10 cellular contexts compared by ENCODE assay signal in the genomic region with DNA sequence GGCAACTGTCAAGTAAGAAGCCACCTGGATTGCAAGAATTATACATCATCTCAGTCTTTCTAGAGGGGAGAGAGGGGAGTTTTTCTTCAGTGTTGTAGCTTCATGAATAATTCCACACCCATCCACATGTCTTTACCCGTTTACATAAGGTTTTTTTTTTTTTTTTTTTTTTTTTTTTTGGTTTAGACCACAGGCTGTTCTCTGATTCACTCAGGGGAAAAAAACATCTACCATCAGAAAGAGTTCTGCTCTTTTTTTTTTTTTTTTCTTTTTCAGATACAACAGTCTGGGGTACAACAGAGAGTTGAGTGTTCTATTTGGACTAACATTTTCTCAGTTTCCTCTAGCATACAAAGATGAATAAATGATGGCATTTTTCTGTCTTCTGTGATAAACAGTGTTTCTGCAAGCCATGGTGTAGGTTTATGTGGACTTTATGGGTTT. TPM values are rescaled to one million over a fixed set of nuclear protein-coding genes. Genes with fewer than 3 reads are reported as not detected.
A peak's percentile ranks its signal among the peaks of the same experiment; 100 is the strongest.
DNase-seq lines count a peak whose midpoint lies in the region; ATAC-seq and TF ChIP-seq lines count a peak whose summit lies in the region.
"Had no signal": no experiment of that assay in that cellular context is flagged by ENCODE, and none has a peak within 500 bp of the region (broad histone marks: within the 10 kb centered on the region; RNA-seq: fewer than 3 reads in every experiment).

No MANE protein-coding gene starts in this region.

- no peaks in the 10 kb centered on the region for H3K27me3 Mint-ChIP-seq in activated CD4-positive, alpha-beta T cell treated with anti-CD3 and anti-CD28 coated beads, Interleukin-2, amount 10 ng/mL, durations not matched to agents 7 days and 5 days
- H3K27me3 Mint-ChIP-seq in activated naive CD8-positive, alpha-beta T cell treated with anti-CD3 and anti-CD28 coated beads, Interleukin-2, amount 10 ng/mL, durations not matched to agents 7 days and 5 days, result no peaks in the 10 kb centered on the region
- H3K27me3 Mint-ChIP-seq: B cell had no signal

- DNase-seq in activated CD4-positive, alpha-beta T cell treated with anti-CD3 and anti-CD28 coated beads, Interleukin-2, amount 10 ng/mL, durations not matched to agents 7 days and 5 days, result no peak
- no peak for DNase-seq in activated CD4-positive, alpha-beta T cell treated with anti-CD3 and anti-CD28 coated beads for 48 hours
- no peak for DNase-seq in activated naive CD8-positive, alpha-beta T cell treated with anti-CD3 and anti-CD28 coated beads, Interleukin-2, amount 10 ng/mL, durations not matched to agents 7 days and 5 days
- DNase-seq in spleen (no peak), NCI-H446 (lab: John Stamatoyannopoulos, UW) (no peak)

- no peak overlapping the region for H3K4me3 ChIP-seq in spleen
- H3K4me3 ChIP-seq: cardiac muscle cell had no signal

- no peak overlapping the region for H3K4me3 Mint-ChIP-seq in activated CD4-positive, alpha-beta T cell treated with anti-CD3 and anti-CD28 coated beads, Interleukin-2, amount 10 ng/mL, durations not matched to agents 7 days and 5 days
- H3K4me3 Mint-ChIP-seq in activated naive CD8-positive, alpha-beta T cell treated with anti-CD3 and anti-CD28 coated beads, Interleukin-2, amount 10 ng/mL, durations not matched to agents 7 days and 5 days, result no peak overlapping the region
- H3K4me3 Mint-ChIP-seq: B cell had no signal

- 9 to 19% (median 13%) methylated on average over 1 of the region's 1 CpG for WGBS in spleen, 5 donors

- H3K9me3 Mint-ChIP-seq in activated CD4-positive, alpha-beta T cell treated with anti-CD3 and anti-CD28 coated beads, Interleukin-2, amount 10 ng/mL, durations not matched to agents 7 days and 5 days, result no peaks in the 10 kb centered on the region
- no peaks in the 10 kb centered on the region for H3K9me3 Mint-ChIP-seq in activated naive CD8-positive, alpha-beta T cell treated with anti-CD3 and anti-CD28 coated beads, Interleukin-2, amount 10 ng/mL, durations not matched to agents 7 days and 5 days

- H3K36me3 ChIP-seq in spleen, result no peaks in the 10 kb centered on the region
- H3K36me3 ChIP-seq: cardiac muscle cell had no signal

- ATAC-seq in HG03378 (IDR thresholded peaks at IDR 0.05; ENCODE audit: unreplicated experiment) (peak; percentile 32), HG02973 (IDR thresholded peaks at IDR 0.05; ENCODE audit: unreplicated experiment) (no peak), HG03039 (IDR thresholded peaks at IDR 0.05; ENCODE audit: unreplicated experiment) (no peak)
- ATAC-seq in activated naive CD8-positive, alpha-beta T cell treated with anti-CD3 and anti-CD28 coated beads, Interleukin-2, amount 10 ng/mL, durations not matched to agents 7 days and 5 days (ENCODE audit: low read depth), result peak; percentile 5

- H3K36me3 Mint-ChIP-seq in activated CD4-positive, alpha-beta T cell treated with anti-CD3 and anti-CD28 coated beads, Interleukin-2, amount 10 ng/mL, durations not matched to agents 7 days and 5 days (ENCODE audit: low read depth), result no peaks in the 10 kb centered on the region
- no peaks in the 10 kb centered on the region for H3K36me3 Mint-ChIP-seq in activated naive CD8-positive, alpha-beta T cell treated with anti-CD3 and anti-CD28 coated beads, Interleukin-2, amount 10 ng/mL, durations not matched to agents 7 days and 5 days

- H3K4me1 ChIP-seq in spleen, result peaks cover 15 to 72% (median 47%) of the 10 kb centered on the region in 6 donors

- peaks cover 54% of the 10 kb centered on the region for H3K4me1 Mint-ChIP-seq in activated CD4-positive, alpha-beta T cell treated with anti-CD3 and anti-CD28 coated beads, Interleukin-2, amount 10 ng/mL, durations not matched to agents 7 days and 5 days
- H3K4me1 Mint-ChIP-seq in activated naive CD8-positive, alpha-beta T cell treated with anti-CD3 and anti-CD28 coated beads, Interleukin-2, amount 10 ng/mL, durations not matched to agents 7 days and 5 days, result peaks cover 36% of the 10 kb centered on the region

- H3K27me3 ChIP-seq in spleen (replicated peaks in 1 of 7), result no peaks in the 10 kb centered on the region
- H3K27me3 ChIP-seq: cardiac muscle cell had no signal

- peak overlapping the region; percentile 3 for H3K27ac Mint-ChIP-seq in activated CD4-positive, alpha-beta T cell treated with anti-CD3 and anti-CD28 coated beads, Interleukin-2, amount 10 ng/mL, durations not matched to agents 7 days and 5 days
- peak overlapping the region; percentile 14 for H3K27ac Mint-ChIP-seq in activated naive CD8-positive, alpha-beta T cell treated with anti-CD3 and anti-CD28 coated beads, Interleukin-2, amount 10 ng/mL, durations not matched to agents 7 days and 5 days
- H3K27ac Mint-ChIP-seq: B cell had no signal

- H3K9me3 ChIP-seq in spleen, result no peaks in the 10 kb centered on the region

- POLR2A ChIA-PET in activated CD4-positive, alpha-beta T cell treated with anti-CD3 and anti-CD28 coated beads, Interleukin-2, amount 10 ng/mL, durations not matched to agents 7 days and 5 days (lab: Charles Lee), result interaction anchor here (0.7 kb wide), 1 partner anchor 915 kb away, joined by 3 read pairs; no protein-coding TSS in a partner anchor
- POLR2A ChIA-PET in activated naive CD8-positive, alpha-beta T cell treated with anti-CD3 and anti-CD28 coated beads, Interleukin-2, amount 10 ng/mL, durations not matched to agents 7 days and 5 days (lab: Charles Lee), result interaction anchor here (0.6 to 1.3 kb wide), 5 partner anchors 44 to 371 kb away, joined by 3 to 5 read pairs (median 4); a partner anchor contains a TSS

- CTCF ChIA-PET in activated CD4-positive, alpha-beta T cell treated with anti-CD3 and anti-CD28 coated beads, Interleukin-2, amount 10 ng/mL, durations not matched to agents 7 days and 5 days (lab: Charles Lee), result interaction anchor here (0.6 to 1.5 kb wide), 4 partner anchors 12 to 363 kb away, joined by 3 read pairs; no protein-coding TSS in a partner anchor

- no peak for TF ChIP-seq POLR2A in spleen (IDR thresholded peaks at IDR 0.05)

- intact Hi-C loops in spleen (cut with DNase I; ENCODE audit: low total_unique reads), result loop anchor here (10.0 kb wide), 1 partner anchor 49 kb away; no protein-coding TSS in a partner anchor

- TF ChIP-seq CTCF in spleen (IDR thresholded peaks at IDR 0.05 in 8 of 11, conservative IDR thresholded peaks at IDR 0.05 in 3 of 11), result no peak

- peak overlapping the region in 6 of 8 donors; percentile 37 to 77 (median 60) for H3K27ac ChIP-seq in spleen
- H3K27ac ChIP-seq: cardiac muscle cell had no signal

RNA-seq across cellular contexts. Expression of a gene that starts 4.9 kb away (rescaled TPM):
- total RNA-seq in activated CD4-positive, alpha-beta T cell treated with anti-CD3 and anti-CD28 coated beads, Interleukin-2, amount 10 ng/mL, durations not matched to agents 7 days and 5 days, result 10 to 100 TPM; 31.6 to 34.6 TPM
- total RNA-seq in activated naive CD8-positive, alpha-beta T cell treated with anti-CD3 and anti-CD28 coated beads, Interleukin-2, amount 10 ng/mL, durations not matched to agents 7 days and 5 days, result 10 to 100 TPM; 20.1 to 20.3 TPM
- total RNA-seq in spleen, result 1 to 10 TPM in 4 of 7 donors, under 1 TPM in 3; 0.58 to 3.3 (median 1.6) TPM
- polyA plus RNA-seq in spleen, result under 1 TPM; 0.09 to 0.67 (median 0.29) TPM

RNA-seq across cellular contexts. Expression of a gene that starts 44.3 kb away (rescaled TPM):
- total RNA-seq in activated CD4-positive, alpha-beta T cell treated with anti-CD3 and anti-CD28 coated beads, Interleukin-2, amount 10 ng/mL, durations not matched to agents 7 days and 5 days, result 10 to 100 TPM; 25.7 to 26.7 TPM
- 10 to 100 TPM; 28.1 to 33.9 TPM for total RNA-seq in activated naive CD8-positive, alpha-beta T cell treated with anti-CD3 and anti-CD28 coated beads, Interleukin-2, amount 10 ng/mL, durations not matched to agents 7 days and 5 days
- 10 to 100 TPM; 29.6 to 37.5 (median 30.1) TPM for total RNA-seq in spleen
- polyA plus RNA-seq in spleen, result 10 to 100 TPM; 21.4 to 40.2 (median 34.2) TPM

Comparison
In these comparisons a context has a peak if more than half of its experiments do, and no peak if none do; other contexts are left out.
1. ATAC-seq: peak in HG03378 (single experiment) and activated naive CD8-positive, alpha-beta T cell treated with anti-CD3 and anti-CD28 coated beads, Interleukin-2, amount 10 ng/mL, durations not matched to agents 7 days and 5 days (single experiment); none in HG02973 (single experiment) and HG03039 (single experiment).
2. RNA of a gene that starts 4.9 kb away (total RNA-seq): 31.6 to 34.6 TPM in activated CD4-positive, alpha-beta T cell treated with anti-CD3 and anti-CD28 coated beads, Interleukin-2, amount 10 ng/mL, durations not matched to agents 7 days and 5 days and 20.1 to 20.3 TPM in activated naive CD8-positive, alpha-beta T cell treated with anti-CD3 and anti-CD28 coated beads, Interleukin-2, amount 10 ng/mL, durations not matched to agents 7 days and 5 days; 0.58 to 3.3 TPM in spleen; every median in the first group is over 4 times any median in the second.